In genomic region chr20:8540466-8540865, GRCh38 we compare ENCODE assay signal across 17 cellular contexts.
DNase-seq lines count a peak whose midpoint lies in the region; ATAC-seq and TF ChIP-seq lines count a peak whose summit lies in the region.
"Had no signal": no experiment of that assay in that cellular context is flagged by ENCODE, and none has a peak within 500 bp of the region (broad histone marks: within the 10 kb centered on the region; RNA-seq: fewer than 3 reads in every experiment).

No MANE protein-coding gene starts in this region.

- no peaks in the 10 kb centered on the region for H3K36me3 Mint-ChIP-seq in type B pancreatic cell

- no peak overlapping the region for H3K4me3 Mint-ChIP-seq in type B pancreatic cell
- H3K4me3 Mint-ChIP-seq: CD4-positive, alpha-beta T cell had no signal

- peak overlapping the region; percentile 67 for H3K27ac Mint-ChIP-seq in type B pancreatic cell
- H3K27ac Mint-ChIP-seq: CD4-positive, alpha-beta T cell had no signal

- peaks cover 20% of the 10 kb centered on the region for H3K27me3 Mint-ChIP-seq in type B pancreatic cell
- H3K27me3 Mint-ChIP-seq: CD4-positive, alpha-beta T cell had no signal

- H3K9me3 Mint-ChIP-seq in type B pancreatic cell = peaks cover 3% of the 10 kb centered on the region
- H3K9me3 Mint-ChIP-seq: CD4-positive, alpha-beta T cell had no signal

- H3K4me1 Mint-ChIP-seq in type B pancreatic cell (ENCODE audit: unreplicated experiment) = peaks cover 9% of the 10 kb centered on the region

- H3K27me3 ChIP-seq in psoas muscle (ENCODE audit: insufficient read depth in 3 of 3, low read length in 2 of 3) = no peaks in the 10 kb centered on the region

- H3K4me1 ChIP-seq in psoas muscle = peaks cover 2% of the 10 kb centered on the region

- no peak for TF ChIP-seq CTCF in type B pancreatic cell (conservative IDR thresholded peaks at IDR 0.05)
- no peak for TF ChIP-seq CTCF in psoas muscle (IDR thresholded peaks at IDR 0.05)

- in situ Hi-C loops in SK-MEL-5 (cut with HindIII; ENCODE audit: low pct_unique_long_range_greater_than_20kb, low sequenced_read_pairs) = no loop called here

- no peak for ATAC-seq in psoas muscle
- ATAC-seq: GM12878, HCT116 had no signal

- DNase-seq in NCI-H2227 (lab: John Stamatoyannopoulos, UW; ENCODE audit: unreplicated experiment) (peak; percentile 47), NCI-H69 (lab: John Stamatoyannopoulos, UW) (peak; percentile 33), SK-MEL-5 (ENCODE audit: low read depth, low spot score) (peak; percentile 81), type B pancreatic cell (ENCODE audit: extremely low spot score, unreplicated experiment) (no peak), NOMO-1 treated with dmso at 0.1 percent for 144 hours (lab: John Stamatoyannopoulos, UW; ENCODE audit: unreplicated experiment) (no peak), psoas muscle (no peak), MV-4-11 (lab: John Stamatoyannopoulos, UW) (no peak)
- DNase-seq: ACHN; CD4-positive, alpha-beta T cell; DMS53; DND-41; EL; GOT3; H7 had no signal

- no peak overlapping the region for H3K27ac ChIP-seq in psoas muscle
- H3K27ac ChIP-seq: C4-2B had no signal

- no peaks in the 10 kb centered on the region for H3K9me3 ChIP-seq in psoas muscle

- H3K36me3 ChIP-seq in psoas muscle (ENCODE audit: insufficient read depth in 1 of 2, low read depth in 1 of 2) = no peaks in the 10 kb centered on the region

- H3K4me3 ChIP-seq in psoas muscle = no peak overlapping the region
- H3K4me3 ChIP-seq: GM12878 had no signal

- intact Hi-C loops in psoas muscle (cut with DNase I) = loop anchor here in 1 of 2 donors (10.0 kb wide), 1 partner anchor 406 kb away; the partner anchor contains the start of gene PLCB1

Comparison
In these comparisons a context has a peak if more than half of its experiments do, and no peak if none do; other contexts are left out.
1. DNase-seq: peak in NCI-H2227 (single experiment), NCI-H69 (single experiment) and SK-MEL-5 (single experiment); none in type B pancreatic cell (single experiment), NOMO-1 treated with dmso at 0.1 percent for 144 hours (single experiment), psoas muscle (0 of 2) and MV-4-11 (single experiment).